Comparison of ENCODE assay signal across 18 cellular contexts in genomic region chr1:45407888-45408287, GRCh38.
DNase-seq lines count a peak whose midpoint lies in the region; ATAC-seq, FAIRE-seq and TF ChIP-seq lines count a peak whose summit lies in the region.
"Had no signal": no experiment of that assay in that cellular context is flagged by ENCODE, and none has a peak within 500 bp of the region (broad histone marks: within the 10 kb centered on the region; RNA-seq: fewer than 3 reads in every experiment).

No MANE protein-coding gene starts in this region.

- peaks cover 0 to 2% (median 0%) of the 10 kb centered on the region in 3 donors for H3K27me3 Mint-ChIP-seq in CD14-positive monocyte (ENCODE audit: low read depth in 3 of 3)
- no peaks in the 10 kb centered on the region for H3K27me3 Mint-ChIP-seq in T-helper 17 cell
- H3K27me3 Mint-ChIP-seq in stimulated activated memory B cell treated with anti-CD40 and anti-IgM and Interleukin-4, amounts not matched to agents 10 μg/mL and 1 μg/mL and 100 μg/mL, for 72 hours = no peaks in the 10 kb centered on the region
- no peaks in the 10 kb centered on the region for H3K27me3 Mint-ChIP-seq in activated naive CD4-positive, alpha-beta T cell treated with anti-CD3 and anti-CD28 coated beads, Interleukin-2, amount 10 ng/mL, durations not matched to agents 7 days and 5 days

- FAIRE-seq in GM12892 (lab: Jason Lieb, UNC) = peak; percentile 14
- FAIRE-seq: GM18507 had no signal

- H3K36me3 Mint-ChIP-seq in CD14-positive monocyte = peaks cover 4 to 6% of the 10 kb centered on the region in 2 donors
- no peaks in the 10 kb centered on the region for H3K36me3 Mint-ChIP-seq in T-helper 17 cell (ENCODE audit: low read depth)
- H3K36me3 Mint-ChIP-seq in stimulated activated memory B cell treated with anti-CD40 and anti-IgM and Interleukin-4, amounts not matched to agents 10 μg/mL and 1 μg/mL and 100 μg/mL, for 72 hours = peaks cover 12% of the 10 kb centered on the region
- H3K36me3 Mint-ChIP-seq in activated naive CD4-positive, alpha-beta T cell treated with anti-CD3 and anti-CD28 coated beads, Interleukin-2, amount 10 ng/mL, durations not matched to agents 7 days and 5 days = no peaks in the 10 kb centered on the region
- H3K36me3 Mint-ChIP-seq: CD8-positive, alpha-beta T cell had no signal

- H3K27ac Mint-ChIP-seq in CD14-positive monocyte (peak overlapping the region; percentile 54 to 87 (median 82)), T-helper 17 cell (peak overlapping the region; percentile 21)
- H3K27ac Mint-ChIP-seq in stimulated activated memory B cell treated with anti-CD40 and anti-IgM and Interleukin-4, amounts not matched to agents 10 μg/mL and 1 μg/mL and 100 μg/mL, for 72 hours = peak overlapping the region; percentile 29
- no peak overlapping the region for H3K27ac Mint-ChIP-seq in activated naive CD4-positive, alpha-beta T cell treated with anti-CD3 and anti-CD28 coated beads, Interleukin-2, amount 10 ng/mL, durations not matched to agents 7 days and 5 days
- H3K27ac Mint-ChIP-seq: CD8-positive, alpha-beta T cell; GM23338 had no signal

- H3K9me3 Mint-ChIP-seq in CD14-positive monocyte = peaks cover 0 to 1% (median 0%) of the 10 kb centered on the region in 7 donors
- H3K9me3 Mint-ChIP-seq in stimulated activated memory B cell treated with anti-CD40 and anti-IgM and Interleukin-4, amounts not matched to agents 10 μg/mL and 1 μg/mL and 100 μg/mL, for 72 hours = peaks cover 3% of the 10 kb centered on the region
- no peaks in the 10 kb centered on the region for H3K9me3 Mint-ChIP-seq in activated naive CD4-positive, alpha-beta T cell treated with anti-CD3 and anti-CD28 coated beads, Interleukin-2, amount 10 ng/mL, durations not matched to agents 7 days and 5 days
- H3K9me3 Mint-ChIP-seq: CD8-positive, alpha-beta T cell; GM23338 had no signal

- H3K4me1 Mint-ChIP-seq in CD14-positive monocyte (peaks cover 46% of the 10 kb centered on the region), T-helper 17 cell (peaks cover 5% of the 10 kb centered on the region)
- peaks cover 50% of the 10 kb centered on the region for H3K4me1 Mint-ChIP-seq in stimulated activated memory B cell treated with anti-CD40 and anti-IgM and Interleukin-4, amounts not matched to agents 10 μg/mL and 1 μg/mL and 100 μg/mL, for 72 hours
- H3K4me1 Mint-ChIP-seq in activated naive CD4-positive, alpha-beta T cell treated with anti-CD3 and anti-CD28 coated beads, Interleukin-2, amount 10 ng/mL, durations not matched to agents 7 days and 5 days = no peaks in the 10 kb centered on the region

- intact Hi-C loops in CD14-positive monocyte (cut with micrococcal nuclease) = no loop called here

- TF ChIP-seq POLR2A in GM12892 (IDR thresholded peaks at IDR 0.05; ENCODE audit: low read depth, low read length) = no peak

- H3K4me3 Mint-ChIP-seq in CD14-positive monocyte (peak overlapping the region in 1 of 2 donors; percentile 54), T-helper 17 cell (no peak overlapping the region)
- H3K4me3 Mint-ChIP-seq in stimulated activated memory B cell treated with anti-CD40 and anti-IgM and Interleukin-4, amounts not matched to agents 10 μg/mL and 1 μg/mL and 100 μg/mL, for 72 hours = no peak overlapping the region
- H3K4me3 Mint-ChIP-seq in activated naive CD4-positive, alpha-beta T cell treated with anti-CD3 and anti-CD28 coated beads, Interleukin-2, amount 10 ng/mL, durations not matched to agents 7 days and 5 days = no peak overlapping the region
- H3K4me3 Mint-ChIP-seq: CD8-positive, alpha-beta T cell; GM23338 had no signal

- no peak for DNase-seq in CD14-positive monocyte (ENCODE audit: low spot score)
- DNase-seq in GM12892 (ENCODE audit: insufficient read length) = no peak
- DNase-seq in T-helper 17 cell = no peak
- DNase-seq in activated naive CD4-positive, alpha-beta T cell treated with anti-CD3 and anti-CD28 coated beads, Interleukin-2, amount 10 ng/mL, durations not matched to agents 7 days and 5 days = no peak
- no peak for DNase-seq in activated T-cell treated with anti-CD3 and anti-CD28 coated beads, Interleukin-2, amount 50 U/mL, for 48 hours
- no peak for DNase-seq in COR-L47 (lab: John Stamatoyannopoulos, UW)
- DNase-seq: Calu3; CD8-positive, alpha-beta T cell; DMS153; NCI-H1417; NCI-H1694 treated with DMSO at 0.1 percent for 48 hours; NCI-H748 treated with DMSO at 0.1 percent for 48 hours; Right ventricle myocardium superior had no signal

- H3K9me3 ChIP-seq in T-helper 17 cell (ENCODE audit: control insufficient read depth, low read length, poor library complexity, severe bottlenecking) = no peaks in the 10 kb centered on the region
- H3K9me3 ChIP-seq: BLaER1, HAP-1 had no signal

- CTCF ChIA-PET in activated naive CD4-positive, alpha-beta T cell treated with anti-CD3 and anti-CD28 coated beads, Interleukin-2, amount 10 ng/mL, durations not matched to agents 7 days and 5 days (lab: Charles Lee) = no interaction called here

- ATAC-seq in T-helper 17 cell = no peak
- ATAC-seq in stimulated activated memory B cell treated with anti-CD40 and anti-IgM and Interleukin-4, amounts not matched to agents 10 μg/mL and 1 μg/mL and 100 μg/mL, for 72 hours = no peak
- ATAC-seq: CD8-positive, alpha-beta T cell; GM23338 had no signal

- TF ChIP-seq CTCF in CD14-positive monocyte (IDR thresholded peaks at IDR 0.05) = no peak
